Comparison of ENCODE assay signal across 19 cellular contexts in the genomic region with DNA sequence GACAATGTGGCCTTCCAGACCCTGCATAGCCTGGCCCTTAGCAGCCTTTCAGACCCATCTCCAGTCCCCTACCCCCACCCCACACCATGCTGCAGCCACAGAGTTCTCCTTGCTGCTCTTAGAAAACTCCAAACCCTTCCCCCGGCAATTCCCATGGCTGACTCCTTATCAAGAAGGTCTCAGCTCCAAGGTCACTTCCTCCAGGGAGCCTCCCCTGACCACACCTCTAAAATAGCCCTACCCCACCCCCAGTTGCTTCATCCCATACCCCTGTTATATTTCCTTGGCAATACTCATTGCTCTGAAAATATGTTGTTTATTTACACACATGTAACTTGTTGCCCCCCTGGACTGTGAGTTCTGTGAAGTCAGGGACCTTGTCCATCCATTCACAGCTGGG. TPM values are rescaled to one million over a fixed set of nuclear protein-coding genes. Genes with fewer than 3 reads are reported as not detected.
"Had no signal": no experiment of that assay in that cellular context is flagged by ENCODE, and none has a peak within 500 bp of the region (broad histone marks: within the 10 kb centered on the region; RNA-seq: fewer than 3 reads in every experiment).

No MANE protein-coding gene starts in this region.

- H3K9ac ChIP-seq: SK-N-SH had no signal

- H3K27ac Mint-ChIP-seq: activated CD8-positive, alpha-beta T cell treated with anti-CD3 and anti-CD28 coated beads for 36 hours; memory B cell had no signal

- ATAC-seq: effector memory CD8-positive, alpha-beta T cell; naive thymus-derived CD4-positive, alpha-beta T cell had no signal

- H3K4me2 ChIP-seq: SK-N-SH had no signal

- H3K4me3 Mint-ChIP-seq: activated CD8-positive, alpha-beta T cell treated with anti-CD3 and anti-CD28 coated beads for 36 hours; effector memory CD8-positive, alpha-beta T cell; memory B cell; naive thymus-derived CD4-positive, alpha-beta T cell had no signal

- H3K4me3 ChIP-seq: cardiac muscle cell, sigmoid colon, spleen, stomach, vagina had no signal

- H3K9me2 ChIP-seq: SK-N-SH had no signal

- H3K36me3 Mint-ChIP-seq: memory B cell had no signal

- H3K36me3 ChIP-seq: cardiac muscle cell, sigmoid colon, spleen, stomach, vagina had no signal

- H3K9me3 ChIP-seq: sigmoid colon, SK-N-SH, spleen, stomach, vagina had no signal

- H3K9me3 Mint-ChIP-seq: activated CD8-positive, alpha-beta T cell treated with anti-CD3 and anti-CD28 coated beads for 36 hours; activated naive CD4-positive, alpha-beta T cell treated with anti-CD3 and anti-CD28 coated beads, Interleukin-2, amount 50 U/mL, for 72 hours; effector memory CD8-positive, alpha-beta T cell; memory B cell; naive thymus-derived CD4-positive, alpha-beta T cell had no signal

- H3K27ac ChIP-seq: cardiac muscle cell, sigmoid colon, spleen, stomach, vagina had no signal

- DNase-seq: activated CD4-positive, CD25-positive, alpha-beta regulatory T cell treated with anti-CD3 and anti-CD28 coated beads, Interleukin-2, amount 50 U/mL, for 72 hours; activated gamma-delta T cell; activated T-cell treated with anti-CD3 and anti-CD28 coated beads, Interleukin-2, amount 50 U/mL, for 1 hour; amniotic stem cell; effector memory CD8-positive, alpha-beta T cell; naive thymus-derived CD4-positive, alpha-beta T cell; nucleus accumbens; sigmoid colon; SK-N-SH; spleen; stomach; T1000 had no signal

RNA-seq across cellular contexts. Expression of gene ADGRB2, which starts 4.3 kb away (rescaled TPM):
- polyA plus RNA-seq: naive thymus-derived CD4-positive, alpha-beta T cell had no signal

RNA-seq across cellular contexts. Expression of gene SPOCD1, which starts 47.4 kb away (rescaled TPM):
- total RNA-seq: activated CD8-positive, alpha-beta T cell treated with anti-CD3 and anti-CD28 coated beads for 36 hours; T-helper 1 cell treated with Interleukin-12 subunit alpha and Interleukin-12 subunit beta and Interleukin-4 antibody, amounts not matched to agents 30 ng/mL and 1 ng/mL, for 36 hours; temporal lobe had no signal
- polyA plus RNA-seq: naive thymus-derived CD4-positive, alpha-beta T cell had no signal
